7 cellular contexts compared by ENCODE assay signal in genomic region chrX:2609431-2610238, GRCh38.
DNase-seq lines count a peak whose midpoint lies in the region; ATAC-seq, FAIRE-seq and TF ChIP-seq lines count a peak whose summit lies in the region.

No MANE protein-coding gene starts in this region.

- no peaks in the 10 kb centered on the region for H3K27me3 ChIP-seq in bronchial epithelial cell (ENCODE audit: control insufficient read depth, insufficient read depth, low read length)
- no peaks in the 10 kb centered on the region for H3K27me3 ChIP-seq in muscle layer of colon (ENCODE audit: control insufficient read depth in 1 of 2, insufficient read depth in 2 of 2, low read length in 2 of 2)

- peaks cover 8% of the 10 kb centered on the region for H3K4me1 ChIP-seq in muscle layer of colon (ENCODE audit: insufficient read depth, low read length)

- TF ChIP-seq CTCF in bronchial epithelial cell (IDR thresholded peaks at IDR 0.05; ENCODE audit: insufficient read depth, low read length, severe bottlenecking), result peak; percentile 20

- no peak for FAIRE-seq in bronchial epithelial cell (lab: Jason Lieb, UNC)

- DNase-seq in HT1080 (ENCODE audit: low read depth) (peak; percentile 18), bronchial epithelial cell (ENCODE audit: low read depth) (peak; percentile 45), NCI-H748 (lab: John Stamatoyannopoulos, UW; ENCODE audit: unreplicated experiment) (no peak)

- no peaks in the 10 kb centered on the region for H3K9me3 ChIP-seq in muscle layer of colon (ENCODE audit: low read length)

- H3K36me3 ChIP-seq in bronchial epithelial cell (ENCODE audit: control insufficient read depth, insufficient read depth, low read length) (no peaks in the 10 kb centered on the region), muscle layer of colon (ENCODE audit: insufficient read depth, low read length) (no peaks in the 10 kb centered on the region)

- ATAC-seq in GM18907 (IDR thresholded peaks at IDR 0.05; ENCODE audit: unreplicated experiment) (peak; percentile 10), HG02588 (IDR thresholded peaks at IDR 0.05; ENCODE audit: unreplicated experiment) (no peak), HG02970 (IDR thresholded peaks at IDR 0.05; ENCODE audit: low FRiP score, unreplicated experiment) (no peak)

- H3K27ac ChIP-seq in muscle layer of colon (ENCODE audit: low read depth, low read length), result peak overlapping the region; percentile 56

- H3K9ac ChIP-seq in muscle layer of colon (ENCODE audit: low read length), result no peak overlapping the region

- H3K4me3 ChIP-seq in bronchial epithelial cell (ENCODE audit: low read depth, low read length) (peak overlapping the region; percentile 81), muscle layer of colon (ENCODE audit: low read depth in 1 of 2, low read length in 2 of 2) (peak overlapping the region; percentile 68 to 75)
